ENCODE assay signal across 21 cellular contexts in the genomic region with DNA sequence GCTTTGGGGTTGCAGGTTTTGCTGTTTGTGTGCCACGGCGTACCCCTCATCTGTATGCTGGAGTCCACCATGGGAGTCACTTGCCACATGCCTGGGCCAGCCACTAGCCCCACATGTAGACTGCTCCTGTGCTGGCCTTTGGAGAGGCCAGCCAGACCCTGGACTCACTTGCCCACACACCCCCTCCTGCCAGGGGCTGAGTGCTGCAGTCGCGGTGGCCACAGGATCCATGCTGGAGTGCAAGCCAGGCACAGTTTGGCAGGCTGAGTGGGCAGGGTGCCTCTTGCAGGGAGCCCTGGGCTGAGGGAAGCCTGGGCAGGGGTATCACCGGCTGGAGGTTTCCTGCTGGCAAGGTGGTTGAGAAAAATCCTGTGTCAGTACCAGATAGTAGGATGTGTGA. TPM values are rescaled to one million over a fixed set of nuclear protein-coding genes. Genes with fewer than 3 reads are reported as not detected.
A peak's percentile ranks its signal among the peaks of the same experiment; 100 is the strongest.
DNase-seq lines count a peak whose midpoint lies in the region; ATAC-seq lines count a peak whose summit lies in the region.
"Had no signal": no experiment of that assay in that cellular context is flagged by ENCODE, and none has a peak within 500 bp of the region (broad histone marks: within the 10 kb centered on the region; RNA-seq: fewer than 3 reads in every experiment).

No MANE protein-coding gene starts in this region.

- H3K4me3 ChIP-seq in GM23248 (no peak overlapping the region; the same call in 1 of the 2 replicates), neuronal stem cell (ENCODE audit: low read length in 2 of 2) (no peak overlapping the region)
- H3K4me3 ChIP-seq: BLaER1, breast epithelium, colonic mucosa had no signal

- peak overlapping the region; percentile 90 for H3K18ac ChIP-seq in neuronal stem cell (ENCODE audit: low read length)

- no peak overlapping the region for H2AFZ ChIP-seq in GM23248
- H2AFZ ChIP-seq in neuronal stem cell (ENCODE audit: low read length) = no peak overlapping the region

- in situ Hi-C loops in GM23248 (cut with MboI) = loop anchor here (25.0 kb wide), 1 partner anchor 454 kb away; no protein-coding TSS in a partner anchor

- peak; percentile 22 for DNase-seq in activated CD4-positive, alpha-beta memory T cell treated with anti-CD3 and anti-CD28 coated beads for 36 hours
- DNase-seq in activated CD4-positive, alpha-beta memory T cell treated with anti-CD3 and anti-CD28 coated beads, Interleukin-2, amount 10 ng/mL, durations not matched to agents 7 days and 5 days = no peak
- DNase-seq in GM23248 (peak; percentile 10), neuronal stem cell (ENCODE audit: low spot score) (no peak), NCI-H2081 (lab: John Stamatoyannopoulos, UW) (no peak)
- DNase-seq in stimulated activated CD4-positive, alpha-beta T cell treated with anti-CD3 and anti-CD28 coated beads, Interleukin-4, amount 100 ng/mL, for 24 hours = no peak
- DNase-seq: colonic mucosa; effector memory CD8-positive, alpha-beta T cell; GDM1; KG1; left cardiac atrium; NCI-H524 treated with DMSO at 0.1 percent for 48 hours; nucleus accumbens; T-helper 17 cell had no signal

- no peak overlapping the region for H3K4ac ChIP-seq in neuronal stem cell (ENCODE audit: low read length)

- H3K9me3 ChIP-seq in GM23248 (ENCODE audit: low read depth) (no peaks in the 10 kb centered on the region), neuronal stem cell (replicated peaks in 1 of 2; ENCODE audit: control insufficient read depth in 2 of 2, insufficient read depth in 1 of 2, low read depth in 1 of 2, low read length in 2 of 2) (no peaks in the 10 kb centered on the region)
- H3K9me3 ChIP-seq: BLaER1, breast epithelium, colonic mucosa had no signal

- ATAC-seq in SK-N-SH treated with all-trans-retinoic acid at 6 μM for 48 hours (peak; percentile 64), GM21737 (IDR thresholded peaks at IDR 0.05; ENCODE audit: unreplicated experiment) (no peak)
- ATAC-seq: effector memory CD8-positive, alpha-beta T cell; esophagus mucosa; left cardiac atrium; T-helper 17 cell had no signal

- no peaks in the 10 kb centered on the region for H3K9me3 Mint-ChIP-seq in activated CD4-positive, alpha-beta memory T cell treated with anti-CD3 and anti-CD28 coated beads for 36 hours
- no peaks in the 10 kb centered on the region for H3K9me3 Mint-ChIP-seq in activated CD4-positive, alpha-beta memory T cell treated with anti-CD3 and anti-CD28 coated beads, Interleukin-2, amount 10 ng/mL, durations not matched to agents 7 days and 5 days
- H3K9me3 Mint-ChIP-seq: effector memory CD8-positive, alpha-beta T cell had no signal

- H3K4me2 ChIP-seq in GM23248 (ENCODE audit: unreplicated experiment) (peak overlapping the region; percentile 52), neuronal stem cell (ENCODE audit: insufficient read depth, low read length, poor library complexity, severe bottlenecking) (no peak overlapping the region)
- H3K4me2 ChIP-seq: BLaER1 had no signal

- no peak overlapping the region for H3K27ac ChIP-seq in GM23248
- no peak overlapping the region for H3K27ac ChIP-seq in neuronal stem cell (replicated peaks; ENCODE audit: low read length)
- H3K27ac ChIP-seq: BLaER1, breast epithelium, colonic mucosa, foreskin keratinocyte had no signal

- H3K4me1 Mint-ChIP-seq in activated CD4-positive, alpha-beta memory T cell treated with anti-CD3 and anti-CD28 coated beads for 36 hours (ENCODE audit: low read depth) = peaks cover 24% of the 10 kb centered on the region
- H3K4me1 Mint-ChIP-seq in activated CD4-positive, alpha-beta memory T cell treated with anti-CD3 and anti-CD28 coated beads, Interleukin-2, amount 10 ng/mL, durations not matched to agents 7 days and 5 days = peaks cover 8% of the 10 kb centered on the region
- H3K4me1 Mint-ChIP-seq: T-helper 17 cell had no signal

- no peaks in the 10 kb centered on the region for H3K79me1 ChIP-seq in neuronal stem cell (ENCODE audit: low read depth, low read length)

- 63 to 70% methylated on average over 5 of the region's 5 CpGs for WGBS in GM23248 (ENCODE audit: low coverage in 1 of 2, low lambda C conversion rate in 2 of 2, missing lambda C conversion rate in 2 of 2), 2 experiments
- WGBS in neuronal stem cell (ENCODE audit: extremely low coverage in 2 of 2, insufficient read length in 2 of 2, insufficient replicate concordance in 1 of 2), 2 donors = no CpG with 5 or more reads among the region's 5 CpGs

- no peak overlapping the region for H3K14ac ChIP-seq in neuronal stem cell (ENCODE audit: low read length)

- intact Hi-C loops in activated CD4-positive, alpha-beta memory T cell treated with anti-CD3 and anti-CD28 coated beads for 36 hours (cut with micrococcal nuclease) = loop anchor here (10.0 kb wide), 1 partner anchor 519 kb away; no protein-coding TSS in a partner anchor

- H3K27me3 ChIP-seq in GM23248 (replicated peaks; ENCODE audit: insufficient read depth) (no peaks in the 10 kb centered on the region), neuronal stem cell (ENCODE audit: control insufficient read depth in 3 of 3, insufficient read depth in 3 of 3, low read depth in 1 of 3, low read length in 3 of 3) (no peaks in the 10 kb centered on the region)
- H3K27me3 ChIP-seq: BLaER1, breast epithelium, colonic mucosa, foreskin keratinocyte had no signal

- H3K79me2 ChIP-seq in GM23248 (ENCODE audit: insufficient read depth) = no peaks in the 10 kb centered on the region

- H2BK15ac ChIP-seq in neuronal stem cell (ENCODE audit: low read length) = peak overlapping the region; percentile 56

- no peaks in the 10 kb centered on the region for H3K9me2 ChIP-seq in GM23248 (ENCODE audit: insufficient read depth)

- H4K91ac ChIP-seq in neuronal stem cell (ENCODE audit: low read depth, low read length, poor library complexity) = no peak overlapping the region

- H2BK5ac ChIP-seq in neuronal stem cell (ENCODE audit: low read length) = no peak overlapping the region

- H3K27me3 Mint-ChIP-seq in activated CD4-positive, alpha-beta memory T cell treated with anti-CD3 and anti-CD28 coated beads for 36 hours = no peaks in the 10 kb centered on the region
- no peaks in the 10 kb centered on the region for H3K27me3 Mint-ChIP-seq in activated CD4-positive, alpha-beta memory T cell treated with anti-CD3 and anti-CD28 coated beads, Interleukin-2, amount 10 ng/mL, durations not matched to agents 7 days and 5 days

- peak overlapping the region; percentile 62 for H3K27ac Mint-ChIP-seq in activated CD4-positive, alpha-beta memory T cell treated with anti-CD3 and anti-CD28 coated beads for 36 hours
- H3K27ac Mint-ChIP-seq in activated CD4-positive, alpha-beta memory T cell treated with anti-CD3 and anti-CD28 coated beads, Interleukin-2, amount 10 ng/mL, durations not matched to agents 7 days and 5 days = no peak overlapping the region
- H3K27ac Mint-ChIP-seq: effector memory CD8-positive, alpha-beta T cell; T-helper 17 cell had no signal

- CTCF ChIA-PET in activated CD4-positive, alpha-beta memory T cell treated with anti-CD3 and anti-CD28 coated beads for 36 hours (lab: Charles Lee) = interaction anchor here (1.6 kb wide), 1 partner anchor 39 kb away, joined by 4 read pairs; a partner anchor contains a TSS
- CTCF ChIA-PET in activated CD4-positive, alpha-beta memory T cell treated with anti-CD3 and anti-CD28 coated beads, Interleukin-2, amount 10 ng/mL, durations not matched to agents 7 days and 5 days (lab: Charles Lee) = interaction anchor here (0.7 to 1.3 kb wide), 2 partner anchors 13 to 270 kb away, joined by 3 to 6 read pairs; no protein-coding TSS in a partner anchor

- H3K4me3 Mint-ChIP-seq in activated CD4-positive, alpha-beta memory T cell treated with anti-CD3 and anti-CD28 coated beads for 36 hours = no peak overlapping the region
- H3K4me3 Mint-ChIP-seq in activated CD4-positive, alpha-beta memory T cell treated with anti-CD3 and anti-CD28 coated beads, Interleukin-2, amount 10 ng/mL, durations not matched to agents 7 days and 5 days = no peak overlapping the region
- H3K4me3 Mint-ChIP-seq: effector memory CD8-positive, alpha-beta T cell; T-helper 17 cell had no signal

- H3K36me3 Mint-ChIP-seq in activated CD4-positive, alpha-beta memory T cell treated with anti-CD3 and anti-CD28 coated beads for 36 hours = no peaks in the 10 kb centered on the region
- H3K36me3 Mint-ChIP-seq in activated CD4-positive, alpha-beta memory T cell treated with anti-CD3 and anti-CD28 coated beads, Interleukin-2, amount 10 ng/mL, durations not matched to agents 7 days and 5 days (ENCODE audit: low read depth) = no peaks in the 10 kb centered on the region

- H3K23ac ChIP-seq in neuronal stem cell (ENCODE audit: low read depth, low read length, poor library complexity) = no peak overlapping the region

- POLR2A ChIA-PET in activated CD4-positive, alpha-beta memory T cell treated with anti-CD3 and anti-CD28 coated beads for 36 hours (lab: Charles Lee) = interaction anchor here (1.3 kb wide), 1 partner anchor 39 kb away, joined by 3 read pairs; a partner anchor contains a TSS
- POLR2A ChIA-PET in activated CD4-positive, alpha-beta memory T cell treated with anti-CD3 and anti-CD28 coated beads, Interleukin-2, amount 10 ng/mL, durations not matched to agents 7 days and 5 days (lab: Charles Lee) = no interaction called here

- H2BK12ac ChIP-seq in neuronal stem cell (ENCODE audit: low read length) = peak overlapping the region; percentile 78

- H3K9ac ChIP-seq in GM23248 = no peak overlapping the region
- no peak overlapping the region for H3K9ac ChIP-seq in neuronal stem cell (ENCODE audit: low read depth, low read length, poor library complexity)
- H3K9ac ChIP-seq: BLaER1 had no signal

- peak overlapping the region; percentile 56 for H4K8ac ChIP-seq in neuronal stem cell (ENCODE audit: low read depth, low read length)

- no peaks in the 10 kb centered on the region for H3K36me3 ChIP-seq in GM23248 (ENCODE audit: low read depth)
- no peaks in the 10 kb centered on the region for H3K36me3 ChIP-seq in neuronal stem cell (replicated peaks in 1 of 2; ENCODE audit: control insufficient read depth in 2 of 2, insufficient read depth in 2 of 2, low read length in 2 of 2)
- H3K36me3 ChIP-seq: BLaER1, breast epithelium, colonic mucosa had no signal

- H2AK5ac ChIP-seq in neuronal stem cell (ENCODE audit: low read depth, low read length) = no peak overlapping the region

- H4K20me1 ChIP-seq in GM23248 (ENCODE audit: insufficient read depth) = no peaks in the 10 kb centered on the region
- H4K20me1 ChIP-seq: BLaER1 had no signal

- H3K4me1 ChIP-seq in GM23248 (ENCODE audit: insufficient read depth) (peaks cover 9% of the 10 kb centered on the region; the same call in 1 of the 2 replicates), neuronal stem cell (ENCODE audit: control insufficient read depth in 2 of 2, insufficient read depth in 1 of 2, low read depth in 1 of 2, low read length in 2 of 2) (peaks cover 0 to 6% of the 10 kb centered on the region in 2 donors)
- H3K4me1 ChIP-seq: BLaER1, breast epithelium, colonic mucosa, foreskin keratinocyte had no signal

- H3F3A ChIP-seq in GM23248 (ENCODE audit: insufficient read depth) = peaks cover 5% of the 10 kb centered on the region; the same call in 1 of the 2 replicates

- peak overlapping the region; percentile 9 for H2BK120ac ChIP-seq in neuronal stem cell (ENCODE audit: low read depth, low read length)

RNA-seq across cellular contexts. Expression of a gene that starts 25.6 kb away (rescaled TPM):
- total RNA-seq in activated CD4-positive, alpha-beta memory T cell treated with anti-CD3 and anti-CD28 coated beads for 36 hours = 1 to 10 TPM; 6.7 to 6.9 TPM
- 10 to 100 TPM; 13.3 to 14.4 TPM for total RNA-seq in activated CD4-positive, alpha-beta memory T cell treated with anti-CD3 and anti-CD28 coated beads, Interleukin-2, amount 10 ng/mL, durations not matched to agents 7 days and 5 days
- total RNA-seq in GM23248 (2014; rRNA removed; shearing (Covaris generic)) = 8.5 and 26.3 TPM in 2 replicates
- polyA plus RNA-seq in GM23248 (2016; fragmentation: Nextera tagmentation; extraction: Ambion mirVana) = 15.2 and 16.6 TPM in 2 replicates
- polyA plus RNA-seq in neuronal stem cell (2013, experiment 1 of 2) = 1.9 TPM
- polyA plus RNA-seq in neuronal stem cell (2013, experiment 2 of 2) = 2.1 TPM
- total RNA-seq: A673 had no signal

RNA-seq across cellular contexts. Expression of a gene that starts 39.2 kb away (rescaled TPM):
- total RNA-seq in activated CD4-positive, alpha-beta memory T cell treated with anti-CD3 and anti-CD28 coated beads for 36 hours = 1 to 10 TPM; 7.4 to 7.7 TPM
- 10 to 100 TPM; 18.4 to 18.7 TPM for total RNA-seq in activated CD4-positive, alpha-beta memory T cell treated with anti-CD3 and anti-CD28 coated beads, Interleukin-2, amount 10 ng/mL, durations not matched to agents 7 days and 5 days
- total RNA-seq in GM23248 (2014; rRNA removed; shearing (Covaris generic)) = 16.6 and 19.1 TPM in 2 replicates
- 18.9 and 20.0 TPM in 2 replicates for polyA plus RNA-seq in GM23248 (2016; fragmentation: Nextera tagmentation; extraction: Ambion mirVana)
- 18.2 TPM for polyA plus RNA-seq in neuronal stem cell (2013, experiment 1 of 2)
- polyA plus RNA-seq in neuronal stem cell (2013, experiment 2 of 2) = 18.9 TPM

Comparison
In these comparisons a context has a peak if more than half of its experiments do, and no peak if none do; other contexts are left out.
1. DNase-seq: peak in activated CD4-positive, alpha-beta memory T cell treated with anti-CD3 and anti-CD28 coated beads for 36 hours (single experiment) and GM23248 (single experiment); none in activated CD4-positive, alpha-beta memory T cell treated with anti-CD3 and anti-CD28 coated beads, Interleukin-2, amount 10 ng/mL, durations not matched to agents 7 days and 5 days (single experiment), neuronal stem cell (single experiment), NCI-H2081 (0 of 2) and stimulated activated CD4-positive, alpha-beta T cell treated with anti-CD3 and anti-CD28 coated beads, Interleukin-4, amount 100 ng/mL, for 24 hours (single experiment).